In the genomic region with DNA sequence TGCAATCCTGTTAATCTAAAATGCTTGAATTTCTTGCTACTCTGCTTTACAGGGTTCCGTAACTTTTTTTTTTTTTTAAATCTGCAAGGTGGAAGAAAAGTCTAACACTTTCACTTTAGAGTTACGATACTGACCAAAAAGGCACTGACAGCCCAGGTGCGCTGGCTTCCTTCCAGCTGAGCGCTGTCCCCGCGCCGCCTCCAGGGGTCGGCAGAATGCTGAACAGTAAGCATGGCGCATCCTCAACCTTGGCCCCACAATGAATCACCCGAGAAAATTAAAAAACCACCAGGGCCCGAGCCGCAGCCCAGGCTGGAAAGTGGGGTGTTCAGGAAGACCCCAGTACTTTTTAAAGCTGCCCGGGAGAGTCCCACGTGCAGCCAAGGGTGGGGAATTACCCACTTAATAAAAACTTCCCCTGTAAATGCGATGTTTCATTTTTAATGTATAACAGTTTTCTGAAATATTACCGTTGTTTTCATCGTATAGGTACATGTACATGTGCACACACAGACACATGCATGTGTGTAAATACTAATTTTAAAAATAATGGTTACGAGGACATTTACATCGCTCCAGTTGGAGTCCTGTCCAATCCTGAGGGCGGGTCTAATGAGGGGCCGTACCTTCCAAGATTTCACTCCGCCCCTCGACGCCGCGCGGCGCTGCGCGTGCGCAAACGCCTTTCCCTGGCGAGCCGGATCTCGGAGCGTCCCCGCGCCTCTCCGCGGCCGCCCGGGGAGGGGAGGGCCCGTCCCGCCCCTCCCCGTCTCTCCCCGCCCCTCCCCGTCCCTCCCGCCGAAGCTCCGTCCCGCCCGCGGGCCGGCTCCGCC, we compare ENCODE assay signal across 8 cellular contexts. TPM values are rescaled to one million over a fixed set of nuclear protein-coding genes. Genes with fewer than 3 reads are reported as not detected.
DNase-seq lines count a peak whose midpoint lies in the region; TF ChIP-seq lines count a peak whose summit lies in the region.

No MANE protein-coding gene starts in this region.

- no peaks in the 10 kb centered on the region for H3K36me3 ChIP-seq in H7 (replicated peaks; ENCODE audit: control insufficient read depth, insufficient read depth, low read length)

- H3K27me3 Mint-ChIP-seq in nephron (ENCODE audit: low read depth) = peaks cover 8% of the 10 kb centered on the region

- TF ChIP-seq CTCF in LNCaP clone FGC (IDR thresholded peaks at IDR 0.05; ENCODE audit: control insufficient read depth, extremely low read depth, insufficient read depth) (peak; percentile 70), RWPE1 (conservative IDR thresholded peaks at IDR 0.05; ENCODE audit: low read depth) (peak; percentile 86), fibroblast of the aortic adventitia (IDR thresholded peaks at IDR 0.05; ENCODE audit: insufficient read depth, low read length) (peak; percentile 78), nephron (IDR thresholded peaks at IDR 0.05; ENCODE audit: unreplicated experiment in 3 of 3) (peak; percentile 64 to 75 (median 69))

- H3K27me3 ChIP-seq in H7 (ENCODE audit: control insufficient read depth, insufficient read depth, low read length) = no peaks in the 10 kb centered on the region; the same call in 1 of the 2 replicates

- H3K27ac ChIP-seq in RWPE1 = peak overlapping the region; percentile 86

- peaks cover 14% of the 10 kb centered on the region for H3K4me1 Mint-ChIP-seq in nephron

- POLR2A ChIA-PET in RWPE1 (lab: Yijun Ruan, JAX; ENCODE audit: low non-redundant PET) = interaction anchor here (0.5 to 0.6 kb wide), 2 partner anchors 94 to 301 kb away, joined by 3 to 10 read pairs; no protein-coding TSS in a partner anchor

- peak overlapping the region; percentile 92 to 95 (median 94) for H3K4me3 Mint-ChIP-seq in nephron

- CTCF ChIA-PET in RWPE1 (lab: Yijun Ruan, JAX) = interaction anchor here (0.6 to 1.2 kb wide), 2 partner anchors 20 to 64 kb away, joined by 3 read pairs; a partner anchor contains a TSS

- peak overlapping the region; percentile 41 to 78 (median 73) for H3K27ac Mint-ChIP-seq in nephron

- no peaks in the 10 kb centered on the region for H3K36me3 Mint-ChIP-seq in nephron (ENCODE audit: low read depth)

- H3K9me3 Mint-ChIP-seq in nephron = no peaks in the 10 kb centered on the region

- H3K4me3 ChIP-seq in H7 (ENCODE audit: insufficient read depth, low read depth, low read length) = peak overlapping the region; percentile 94
- peak overlapping the region; percentile 82 for H3K4me3 ChIP-seq in LNCaP clone FGC (ENCODE audit: low read depth, low read length)
- peak overlapping the region; percentile 90 for H3K4me3 ChIP-seq in fibroblast of the aortic adventitia (ENCODE audit: low read depth, low read length)

- peak; percentile 95 for DNase-seq in ELF-1 (ENCODE audit: low read depth, low spot score)
- DNase-seq in H7 = peak; percentile 99
- DNase-seq in LNCaP clone FGC (ENCODE audit: low read depth) = peak; percentile 84
- peak; percentile 98 for DNase-seq in RWPE1 (ENCODE audit: low spot score)
- DNase-seq in activated effector memory CD4-positive, alpha-beta T cell treated with Interleukin-2 at 50 U/mL for 16 hours = peak; percentile 93
- DNase-seq in fibroblast of the aortic adventitia (ENCODE audit: low read depth) = peak; percentile 94
- peak; percentile 89 for DNase-seq in stimulated activated naive CD4-positive, alpha-beta T cell treated with Interleukin-2 at 50 U/mL for 16 hours (lab: John Stamatoyannopoulos, UW)

RNA-seq across cellular contexts. Expression of a gene that starts 0.4 kb away (rescaled TPM):
- total RNA-seq in H7 (2014; rRNA removed; shearing (Covaris generic)) = 20.6 and 21.8 TPM in 2 replicates
- 63.4 and 87.9 TPM in 2 replicates for total RNA-seq in fibroblast of the aortic adventitia (ENCODE audit: low replicate concordance)

RNA-seq across cellular contexts. Expression of a gene that starts 19.9 kb away (rescaled TPM):
- 21.7 and 32.8 TPM in 2 replicates for total RNA-seq in H7 (2014; rRNA removed; shearing (Covaris generic))
- 36.1 and 46.0 TPM in 2 replicates for total RNA-seq in fibroblast of the aortic adventitia (ENCODE audit: low replicate concordance)

Comparison
In these comparisons a context has a peak if more than half of its experiments do, and no peak if none do; other contexts are left out.
1. Peak in every context shown above with its lines: DNase-seq, H3K4me3 ChIP-seq and H3K27ac ChIP-seq.